In genomic region chr2:232873909-232874641, GRCh38 we compare ENCODE assay signal across 13 cellular contexts. TPM values are rescaled to one million over a fixed set of nuclear protein-coding genes. Genes with fewer than 3 reads are reported as not detected.
DNase-seq lines count a peak whose midpoint lies in the region; TF ChIP-seq lines count a peak whose summit lies in the region.
"Had no signal": no experiment of that assay in that cellular context is flagged by ENCODE, and none has a peak within 500 bp of the region (broad histone marks: within the 10 kb centered on the region; RNA-seq: fewer than 3 reads in every experiment).

No MANE protein-coding gene starts in this region.

- DNase-seq in HuH-7 (ENCODE audit: low spot score): peak; percentile 64
- DNase-seq in NOMO-1 treated with dmso at 0.1 percent for 144 hours (lab: John Stamatoyannopoulos, UW; ENCODE audit: unreplicated experiment): peak; percentile 85
- DNase-seq in osteoblast (ENCODE audit: insufficient read length, low spot score, missing footprints): peak; percentile 84
- DNase-seq in stimulated activated CD4-positive, alpha-beta T cell treated with anti-CD3 and anti-CD28 coated beads, Interleukin-15, amount 100 ng/mL, for 24 hours: no peak
- DNase-seq in NCI-H1436 treated with DMSO at 0.1 percent for 48 hours (lab: John Stamatoyannopoulos, UW): no peak
- DNase-seq in NCI-H748 (lab: John Stamatoyannopoulos, UW; ENCODE audit: unreplicated experiment): no peak
- DNase-seq: activated T-cell treated with anti-CD3 and anti-CD28 coated beads, Interleukin-2, amount 50 U/mL, for 72 hours; DND-41; Karpas-422; NCI-H1930; NCI-H69 had no signal

- no peak overlapping the region for H2AFZ ChIP-seq in osteoblast (ENCODE audit: low read length)

- H3K9me3 ChIP-seq in osteoblast (ENCODE audit: low read depth, low read length): no peaks in the 10 kb centered on the region
- H3K9me3 ChIP-seq: ovary had no signal

- no peaks in the 10 kb centered on the region for H3K4me1 ChIP-seq in osteoblast (ENCODE audit: insufficient read depth, low read length)

- no peak for TF ChIP-seq CTCF in osteoblast (IDR thresholded peaks at IDR 0.05; ENCODE audit: extremely low read depth, low read depth, low read length)

- H3K4me2 ChIP-seq in osteoblast (ENCODE audit: insufficient read depth, low read length): no peak overlapping the region

- H3K79me2 ChIP-seq in osteoblast (ENCODE audit: insufficient read depth, low read length): no peaks in the 10 kb centered on the region

- H3K36me3 ChIP-seq in osteoblast (ENCODE audit: insufficient read depth, low read length): no peaks in the 10 kb centered on the region
- H3K36me3 ChIP-seq: ovary had no signal

- H4K20me1 ChIP-seq in osteoblast (ENCODE audit: insufficient read depth, low read length): no peaks in the 10 kb centered on the region

- peak overlapping the region; percentile 99 for H3K27ac ChIP-seq in cingulate gyrus (ENCODE audit: low read depth, low read length)
- no peak overlapping the region for H3K27ac ChIP-seq in osteoblast (ENCODE audit: low read depth, low read length)
- H3K27ac ChIP-seq: ovary had no signal

- H3K4me3 ChIP-seq in osteoblast (ENCODE audit: insufficient read depth, low read length): no peak overlapping the region
- H3K4me3 ChIP-seq: ovary had no signal

- H3K27me3 ChIP-seq in osteoblast (ENCODE audit: insufficient read depth, low read length): peaks cover 6% of the 10 kb centered on the region
- H3K27me3 ChIP-seq: ovary had no signal

RNA-seq across cellular contexts. Expression of gene SNORC, which starts 4.0 kb away (rescaled TPM):
- 0.72 and 0.88 TPM in 2 replicates for total RNA-seq in osteoblast

Comparison
In these comparisons a context has a peak if more than half of its experiments do, and no peak if none do; other contexts are left out.
1. DNase-seq: peak in HuH-7 (single experiment), NOMO-1 treated with dmso at 0.1 percent for 144 hours (single experiment) and osteoblast (single experiment); none in stimulated activated CD4-positive, alpha-beta T cell treated with anti-CD3 and anti-CD28 coated beads, Interleukin-15, amount 100 ng/mL, for 24 hours (single experiment), NCI-H1436 treated with DMSO at 0.1 percent for 48 hours (single experiment) and NCI-H748 (single experiment).